Comparison of ENCODE assay signal across 16 cellular contexts in the genomic region with DNA sequence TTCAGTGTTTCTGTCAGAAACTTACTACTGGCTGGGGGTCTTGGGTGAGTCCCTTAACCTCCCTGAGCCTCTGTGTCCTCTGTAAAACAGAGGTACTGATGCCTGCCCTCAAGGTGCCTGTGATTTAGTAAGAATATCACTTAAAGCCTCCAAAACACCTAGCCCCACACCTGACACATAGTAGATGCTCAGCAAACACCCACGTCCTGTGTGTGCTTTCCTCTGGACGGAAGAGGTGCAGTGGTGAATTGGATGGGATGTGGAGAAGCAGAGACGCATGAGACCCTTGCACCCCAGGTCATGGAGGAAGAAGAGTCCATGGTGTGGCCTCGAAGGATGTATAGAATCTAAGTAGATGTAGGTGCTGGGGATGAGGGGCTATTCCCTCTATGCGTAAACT.
"Had no signal": no experiment of that assay in that cellular context is flagged by ENCODE, and none has a peak within 500 bp of the region (broad histone marks: within the 10 kb centered on the region; RNA-seq: fewer than 3 reads in every experiment).

No MANE protein-coding gene starts in this region.

- DNase-seq: activated CD4-positive, alpha-beta T cell treated with anti-CD3 and anti-CD28 coated beads for 4 hours; activated CD8-positive, alpha-beta memory T cell treated with anti-CD3 and anti-CD28 coated beads for 24 hours; activated effector memory CD4-positive, alpha-beta T cell treated with anti-CD3 and anti-CD28 coated beads, Interleukin-2, amount 50 U/mL, for 16 hours; foreskin keratinocyte; head of caudate nucleus; left colon; naive B cell; stimulated activated CD4-positive, alpha-beta T cell treated with anti-CD3 and anti-CD28 coated beads, Interleukin-2, amount 100 ng/mL, for 24 hours; stimulated activated naive CD4-positive, alpha-beta T cell treated with Interleukin-2 at 50 U/mL for 16 hours; T1000; testis had no signal

- H3K4me3 ChIP-seq: ascending aorta, cardiac muscle cell, lung, testis had no signal

- H3K27ac ChIP-seq: cardiac muscle cell, foreskin keratinocyte, testis, VCaP had no signal

- H3K4me3 Mint-ChIP-seq: naive B cell had no signal

- ATAC-seq: left colon, sciatic nerve had no signal

- H3K36me3 ChIP-seq: cardiac muscle cell had no signal

- H3K4me1 ChIP-seq: ascending aorta, foreskin keratinocyte, testis had no signal

- H3K27me3 ChIP-seq: ascending aorta, cardiac muscle cell, foreskin keratinocyte, testis had no signal

- H3K27me3 Mint-ChIP-seq: naive B cell had no signal

- H3K9me3 Mint-ChIP-seq: naive B cell had no signal

- H3K9me3 ChIP-seq: ascending aorta, testis had no signal
